ENCODE assay signal across 1 cellular context in the genomic region with DNA sequence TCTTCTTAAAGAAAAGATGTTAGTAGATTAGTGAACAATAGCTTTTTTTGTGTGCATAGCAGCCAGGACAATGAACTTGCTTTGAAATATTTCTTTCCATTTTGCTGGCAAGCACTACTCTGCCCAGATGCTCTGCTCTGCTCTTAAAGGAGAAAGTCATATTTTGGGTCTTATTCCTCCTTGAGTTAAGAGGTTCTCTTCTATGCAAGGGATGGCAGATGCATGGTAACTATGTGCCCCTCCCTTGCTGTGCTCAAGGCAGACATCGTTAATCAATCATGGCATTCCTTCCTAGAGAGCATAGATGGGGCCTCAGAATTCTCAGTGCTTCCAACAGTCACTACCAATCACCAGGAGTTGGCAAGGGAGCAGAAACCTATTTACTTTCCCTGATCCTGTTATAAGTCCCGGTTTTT.
TF ChIP-seq lines count a peak whose summit lies in the region.

No MANE protein-coding gene starts in this region.

TF ChIP-seq in SK-N-SH, 30 proteins besides CTCF, POLR2A, EP300 and RAD21:
- TF ChIP-seq, protein P1, sequence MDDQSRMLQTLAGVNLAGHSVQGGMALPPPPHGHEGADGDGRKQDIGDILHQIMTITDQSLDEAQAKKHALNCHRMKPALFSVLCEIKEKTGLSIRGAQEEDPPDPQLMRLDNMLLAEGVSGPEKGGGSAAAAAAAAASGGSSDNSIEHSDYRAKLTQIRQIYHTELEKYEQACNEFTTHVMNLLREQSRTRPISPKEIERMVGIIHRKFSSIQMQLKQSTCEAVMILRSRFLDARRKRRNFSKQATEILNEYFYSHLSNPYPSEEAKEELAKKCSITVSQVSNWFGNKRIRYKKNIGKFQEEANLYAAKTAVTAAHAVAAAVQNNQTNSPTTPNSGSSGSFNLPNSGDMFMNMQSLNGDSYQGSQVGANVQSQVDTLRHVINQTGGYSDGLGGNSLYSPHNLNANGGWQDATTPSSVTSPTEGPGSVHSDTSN (IDR thresholded peaks at IDR 0.05) = peak; percentile 66; the same call in 1 of the 2 replicates
- TF ChIP-seq TCF12 (IDR thresholded peaks at IDR 0.05) (peak; percentile 11; the same call in 1 of the 2 replicates), MEF2A (IDR thresholded peaks at IDR 0.05; ENCODE audit: borderline replicate concordance, low read depth) (no peak)
